ENCODE assay signal across 11 cellular contexts in the genomic region with DNA sequence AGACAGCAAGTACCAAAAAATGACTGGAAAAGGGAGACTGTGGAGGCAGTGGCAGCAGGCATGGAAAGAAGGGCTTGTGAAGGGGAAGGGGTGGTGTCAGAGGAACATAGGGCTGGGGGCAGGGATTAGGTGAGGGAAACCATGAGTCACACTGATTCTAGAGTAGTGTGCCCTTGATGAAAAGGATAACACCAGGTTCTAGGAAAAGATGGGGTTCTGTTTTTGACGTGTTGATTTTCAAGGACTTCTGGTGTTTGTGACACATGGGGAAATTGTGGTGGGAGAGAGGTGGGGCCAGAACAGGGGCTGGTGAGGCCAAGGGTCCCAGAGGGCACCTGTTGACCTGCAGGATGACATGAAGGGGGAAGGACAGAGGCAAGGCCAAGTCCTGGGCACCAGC. TPM values are rescaled to one million over a fixed set of nuclear protein-coding genes. Genes with fewer than 3 reads are reported as not detected.
DNase-seq lines count a peak whose midpoint lies in the region; ATAC-seq and TF ChIP-seq lines count a peak whose summit lies in the region.
"Had no signal": no experiment of that assay in that cellular context is flagged by ENCODE, and none has a peak within 500 bp of the region (broad histone marks: within the 10 kb centered on the region; RNA-seq: fewer than 3 reads in every experiment).

No MANE protein-coding gene starts in this region.

- DNase-seq in activated CD8-positive, alpha-beta T cell treated with anti-CD3 and anti-CD28 coated beads for 36 hours, result peak; percentile 82
- no peak for DNase-seq in central memory CD8-positive, alpha-beta T cell (ENCODE audit: low spot score in 2 of 2)
- DNase-seq in stimulated activated CD8-positive, alpha-beta memory T cell treated with anti-CD3 and anti-CD28 coated beads, Interleukin-4, amount 100 ng/mL, for 48 hours, result peak; percentile 72
- DNase-seq in mucosa of gallbladder (ENCODE audit: low spot score) (no peak), upper lobe of right lung (no peak), left cardiac atrium (no peak)
- DNase-seq: colonic mucosa, GF-D8, Karpas-422 had no signal

- H3K27ac Mint-ChIP-seq in activated CD8-positive, alpha-beta T cell treated with anti-CD3 and anti-CD28 coated beads for 36 hours, result peak overlapping the region; percentile 98
- peak overlapping the region; percentile 91 for H3K27ac Mint-ChIP-seq in central memory CD8-positive, alpha-beta T cell (ENCODE audit: low read depth)

- peaks cover 84% of the 10 kb centered on the region for H3K36me3 Mint-ChIP-seq in activated CD8-positive, alpha-beta T cell treated with anti-CD3 and anti-CD28 coated beads for 36 hours (ENCODE audit: low read depth)
- H3K36me3 Mint-ChIP-seq in central memory CD8-positive, alpha-beta T cell (ENCODE audit: insufficient read depth), result peaks cover 78% of the 10 kb centered on the region

- no peaks in the 10 kb centered on the region for H3K9me3 Mint-ChIP-seq in activated CD8-positive, alpha-beta T cell treated with anti-CD3 and anti-CD28 coated beads for 36 hours
- H3K9me3 Mint-ChIP-seq in central memory CD8-positive, alpha-beta T cell, result no peaks in the 10 kb centered on the region

- POLR2A ChIA-PET in activated CD8-positive, alpha-beta T cell treated with anti-CD3 and anti-CD28 coated beads for 36 hours (lab: Charles Lee), result interaction anchor here (1.0 to 4.6 kb wide), 17 partner anchors 8 to 245 kb away, joined by 3 to 55 read pairs (median 6); no protein-coding TSS in a partner anchor

- peak overlapping the region; percentile 39 for H3K27ac ChIP-seq in KOPT-K1 (ENCODE audit: low read depth, low read length, poor library complexity, severe bottlenecking)
- H3K27ac ChIP-seq in upper lobe of right lung, result no peak overlapping the region
- H3K27ac ChIP-seq: colonic mucosa had no signal

- no peak for TF ChIP-seq CTCF in activated CD8-positive, alpha-beta T cell treated with anti-CD3 and anti-CD28 coated beads for 36 hours (IDR thresholded peaks at IDR 0.05)
- TF ChIP-seq CTCF in upper lobe of right lung (IDR thresholded peaks at IDR 0.05), result no peak

- H3K4me3 Mint-ChIP-seq in activated CD8-positive, alpha-beta T cell treated with anti-CD3 and anti-CD28 coated beads for 36 hours, result peak overlapping the region; percentile 61
- peak overlapping the region; percentile 72 for H3K4me3 Mint-ChIP-seq in central memory CD8-positive, alpha-beta T cell

- H3K36me3 ChIP-seq in KOPT-K1 (ENCODE audit: insufficient read depth, low read length), result peaks cover 99% of the 10 kb centered on the region
- peaks cover 14% of the 10 kb centered on the region for H3K36me3 ChIP-seq in upper lobe of right lung
- H3K36me3 ChIP-seq: colonic mucosa had no signal

- CTCF ChIA-PET in activated CD8-positive, alpha-beta T cell treated with anti-CD3 and anti-CD28 coated beads for 36 hours (lab: Charles Lee), result interaction anchor here (0.7 to 2.5 kb wide), 5 partner anchors 22 to 246 kb away, joined by 3 to 9 read pairs (median 3); no protein-coding TSS in a partner anchor

- H3K9me3 ChIP-seq in KOPT-K1 (ENCODE audit: insufficient read depth, low read length, poor library complexity, severe bottlenecking) (no peaks in the 10 kb centered on the region), upper lobe of right lung (no peaks in the 10 kb centered on the region)
- H3K9me3 ChIP-seq: colonic mucosa had no signal

- peak; percentile 67 for ATAC-seq in activated CD8-positive, alpha-beta T cell treated with anti-CD3 and anti-CD28 coated beads for 36 hours
- ATAC-seq in central memory CD8-positive, alpha-beta T cell (replicated peaks; ENCODE audit: extremely low read depth, poor library complexity, severe bottlenecking), result no peak
- ATAC-seq in HG03159 (IDR thresholded peaks at IDR 0.05; ENCODE audit: unreplicated experiment) (no peak), upper lobe of right lung (no peak), left cardiac atrium (no peak)

- H3K4me1 Mint-ChIP-seq in activated CD8-positive, alpha-beta T cell treated with anti-CD3 and anti-CD28 coated beads for 36 hours (ENCODE audit: low read depth), result peaks cover 89% of the 10 kb centered on the region
- H3K4me1 Mint-ChIP-seq in central memory CD8-positive, alpha-beta T cell, result peaks cover 88% of the 10 kb centered on the region

- H3K4me3 ChIP-seq in upper lobe of right lung, result no peak overlapping the region
- H3K4me3 ChIP-seq: colonic mucosa had no signal

- no peaks in the 10 kb centered on the region for H3K27me3 Mint-ChIP-seq in activated CD8-positive, alpha-beta T cell treated with anti-CD3 and anti-CD28 coated beads for 36 hours
- no peaks in the 10 kb centered on the region for H3K27me3 Mint-ChIP-seq in central memory CD8-positive, alpha-beta T cell

- no peaks in the 10 kb centered on the region for H3K4me1 ChIP-seq in upper lobe of right lung
- H3K4me1 ChIP-seq: colonic mucosa had no signal

- peaks cover 3% of the 10 kb centered on the region for H3K27me3 ChIP-seq in upper lobe of right lung
- H3K27me3 ChIP-seq: colonic mucosa had no signal

- intact Hi-C loops in activated CD8-positive, alpha-beta T cell treated with anti-CD3 and anti-CD28 coated beads for 36 hours (cut with micrococcal nuclease), result loop anchor here (2.0 kb wide), 1 partner anchor 20 kb away; no protein-coding TSS in a partner anchor
- intact Hi-C loops in upper lobe of right lung (cut with DNase I), result no loop called here
- intact Hi-C loops in left cardiac atrium (cut with DNase I), result no loop called here

RNA-seq across cellular contexts. Expression of a gene that starts 57.1 kb away (rescaled TPM):
- total RNA-seq in activated CD8-positive, alpha-beta T cell treated with anti-CD3 and anti-CD28 coated beads for 36 hours, result 10 to 100 TPM; 46.8 to 47.2 TPM
- total RNA-seq in mucosa of gallbladder (7.6 TPM), upper lobe of right lung (5.5 TPM), left cardiac atrium (1 to 10 TPM; 4.6 to 6.1 TPM)

Comparison
In these comparisons a context has a peak if more than half of its experiments do, and no peak if none do; other contexts are left out.
1. DNase-seq: peak in activated CD8-positive, alpha-beta T cell treated with anti-CD3 and anti-CD28 coated beads for 36 hours (single experiment) and stimulated activated CD8-positive, alpha-beta memory T cell treated with anti-CD3 and anti-CD28 coated beads, Interleukin-4, amount 100 ng/mL, for 48 hours (single experiment); none in central memory CD8-positive, alpha-beta T cell (0 of 2), mucosa of gallbladder (single experiment), upper lobe of right lung (single experiment) and left cardiac atrium (single experiment).